In genomic region chr15:22839046-22839705, GRCh38 we compare ENCODE assay signal across 8 cellular contexts. TPM values are rescaled to one million over a fixed set of nuclear protein-coding genes. Genes with fewer than 3 reads are reported as not detected.
DNase-seq lines count a peak whose midpoint lies in the region; ATAC-seq, FAIRE-seq and TF ChIP-seq lines count a peak whose summit lies in the region.

No MANE protein-coding gene starts in this region.

- no peaks in the 10 kb centered on the region for H4K20me1 ChIP-seq in keratinocyte (ENCODE audit: control insufficient read depth, extremely low read depth, insufficient read depth, low read length)

- no peak for ATAC-seq in HG03442 (IDR thresholded peaks at IDR 0.05; ENCODE audit: unreplicated experiment)

- H3K4me3 Mint-ChIP-seq in IgD-negative memory B cell: peak overlapping the region; percentile 94 to 98 (median 96)

- H3K9me3 ChIP-seq in ascending aorta (no peaks in the 10 kb centered on the region), keratinocyte (ENCODE audit: control insufficient read depth, low read depth, low read length) (no peaks in the 10 kb centered on the region), stomach (no peaks in the 10 kb centered on the region)

- H3K4me3 ChIP-seq in GM12864 (ENCODE audit: low read depth, low read length) (peak overlapping the region; percentile 98), ascending aorta (peak overlapping the region; percentile 78 to 79), keratinocyte (ENCODE audit: control insufficient read depth in 2 of 3, extremely low read depth in 1 of 3, insufficient read depth in 2 of 3, low read depth in 1 of 3, low read length in 3 of 3) (peak overlapping the region; percentile 69 to 73 (median 70)), stomach (peak overlapping the region; percentile 67 to 85 (median 77))

- H3K4me2 ChIP-seq in keratinocyte (ENCODE audit: control insufficient read depth, extremely low read depth, insufficient read depth, low read depth, low read length): peak overlapping the region; percentile 94

- H3K36me3 Mint-ChIP-seq in IgD-negative memory B cell: no peaks in the 10 kb centered on the region

- no peak for DNase-seq in GM12864 (ENCODE audit: low read depth)
- DNase-seq in ascending aorta (ENCODE audit: low spot score in 2 of 2): no peak
- DNase-seq in keratinocyte (ENCODE audit: low read depth, low spot score): no peak
- DNase-seq in stomach: no peak
- no peak for DNase-seq in amniotic stem cell (lab: John Stamatoyannopoulos, UW)
- DNase-seq in RPMI8226: no peak

- no peaks in the 10 kb centered on the region for H3K36me3 ChIP-seq in ascending aorta
- H3K36me3 ChIP-seq in keratinocyte (ENCODE audit: control insufficient read depth in 2 of 2, extremely low read depth in 1 of 2, insufficient read depth in 2 of 2, low read length in 2 of 2): peaks cover 3 to 6% of the 10 kb centered on the region in 2 experiments
- peaks cover 0 to 23% (median 16%) of the 10 kb centered on the region in 4 donors for H3K36me3 ChIP-seq in stomach

- H3K4me1 ChIP-seq in ascending aorta (peaks cover 8 to 10% of the 10 kb centered on the region in 2 donors), keratinocyte (ENCODE audit: control insufficient read depth, extremely low read depth, insufficient read depth, low read length) (peaks cover 7% of the 10 kb centered on the region), stomach (peaks cover 13 to 36% (median 27%) of the 10 kb centered on the region in 4 donors)

- dilution Hi-C loops in keratinocyte (cut with MboI; ENCODE audit: extremely low pct_ligation_motif_present, low sequenced_read_pairs): no loop called here

- H3K9me1 ChIP-seq in keratinocyte (ENCODE audit: control insufficient read depth, extremely low read depth, insufficient read depth, low read length): no peaks in the 10 kb centered on the region

- WGBS in stomach, 5 donors: 0 to 1% (median 0%) methylated on average over 16 of the region's 16 CpGs

- H3K27ac ChIP-seq in ascending aorta (peak overlapping the region; percentile 92 to 93), keratinocyte (ENCODE audit: control insufficient read depth, insufficient read depth, low read length) (peak overlapping the region; percentile 81), stomach (peak overlapping the region; percentile 90 to 99 (median 98))

- TF ChIP-seq POLR2A in stomach (IDR thresholded peaks at IDR 0.05): no peak

- TF ChIP-seq CTCF in GM12864 (IDR thresholded peaks at IDR 0.05; ENCODE audit: low read depth, low read length, missing control alignments) (no peak), ascending aorta (IDR thresholded peaks at IDR 0.05) (no peak), keratinocyte (optimal IDR thresholded peaks at IDR 0.05 in 1 of 3, IDR thresholded peaks at IDR 0.05 in 1 of 3, conservative IDR thresholded peaks at IDR 0.05 in 1 of 3; ENCODE audit: extremely low read depth in 1 of 3, insufficient read depth in 2 of 3, low read length in 3 of 3) (no peak), stomach (IDR thresholded peaks at IDR 0.05) (no peak)

- FAIRE-seq in keratinocyte (lab: Jason Lieb, UNC): no peak

- H3K27me3 ChIP-seq in ascending aorta (no peaks in the 10 kb centered on the region), keratinocyte (ENCODE audit: control insufficient read depth, extremely low read depth, insufficient read depth, low read length) (no peaks in the 10 kb centered on the region), stomach (no peaks in the 10 kb centered on the region)

- peak overlapping the region; percentile 79 for H3K9ac ChIP-seq in keratinocyte (ENCODE audit: control insufficient read depth, extremely low read depth, insufficient read depth, low read length)

- TF ChIP-seq EP300 in stomach (IDR thresholded peaks at IDR 0.05): no peak

- H2AFZ ChIP-seq in keratinocyte (ENCODE audit: control insufficient read depth, low read length): peak overlapping the region; percentile 82

- H3K79me2 ChIP-seq in keratinocyte (ENCODE audit: control insufficient read depth, insufficient read depth, low read length): peaks cover 49% of the 10 kb centered on the region

- H3K9me3 Mint-ChIP-seq in IgD-negative memory B cell: no peaks in the 10 kb centered on the region

- intact Hi-C loops in ascending aorta (cut with DNase I): loop anchor here (2.0 to 10.0 kb wide), 2 partner anchors 126 to 200 kb away; partner anchors contain the start of gene TUBGCP5
- intact Hi-C loops in stomach (cut with DNase I; ENCODE audit: low total_unique reads): no loop called here

- no peaks in the 10 kb centered on the region for H3K27me3 Mint-ChIP-seq in IgD-negative memory B cell

- peak overlapping the region; percentile 70 to 98 (median 97) for H3K27ac Mint-ChIP-seq in IgD-negative memory B cell

- H3K4me1 Mint-ChIP-seq in IgD-negative memory B cell: peaks cover 20 to 25% (median 23%) of the 10 kb centered on the region in 3 donors

RNA-seq across cellular contexts. Expression of gene NIPA2, which starts 0.7 kb away (rescaled TPM):
- polyA plus RNA-seq in IgD-negative memory B cell (103 TPM), keratinocyte (52.7 to 81.2 TPM (median 64.6 TPM) in 3 replicates), stomach (10 to 100 TPM in 2 of 3 donors, 1 to 10 TPM in 1; 9.7 to 13.0 (median 12.5) TPM)
- total RNA-seq in ascending aorta (13.5 TPM), stomach (100 to 1,000 TPM in 1 of 5 donors, 10 to 100 TPM in 3, 1 to 10 TPM in 1; 1.2 to 280 (median 62.7) TPM)
- polyA plus RNA-seq in keratinocyte (2011; ENCODE audit: low read depth): 7.3 TPM
- polyA plus RNA-seq in keratinocyte (2011; cell fraction: cytosol; rRNA removed): 49.8 and 74.6 TPM in 2 replicates
- 35.0 and 45.9 TPM in 2 replicates for polyA plus RNA-seq in keratinocyte (2011; cell fraction: nucleus; rRNA removed)
- polyA plus RNA-seq in keratinocyte (2012; ENCODE audit: low replicate concordance): 31.1 and 65.8 TPM in 2 replicates
- polyA minus RNA-seq in keratinocyte: 20.3 to 54.8 TPM (median 39.8 TPM) in 3 replicates
- 90.2 TPM for polyA minus RNA-seq in keratinocyte (2011; cell fraction: cytosol; rRNA and poly(A)+ RNA removed)
- polyA minus RNA-seq in keratinocyte (2011; cell fraction: nucleus; rRNA and poly(A)+ RNA removed): 22.8 and 38.9 TPM in 2 replicates

RNA-seq across cellular contexts. Expression of gene NIPA1, which starts 52.7 kb away (rescaled TPM):
- polyA plus RNA-seq in IgD-negative memory B cell (6.0 TPM), keratinocyte (9.6 to 12.0 TPM (median 11.7 TPM) in 3 replicates), stomach (1 to 10 TPM; 2.9 to 4.6 (median 3.5) TPM)
- total RNA-seq in ascending aorta (6.3 TPM), stomach (10 to 100 TPM in 4 of 5 donors, 1 to 10 TPM in 1; 1.7 to 19.1 (median 12.9) TPM)
- 7.2 TPM for polyA plus RNA-seq in keratinocyte (2011; ENCODE audit: low read depth)
- 7.7 and 10.5 TPM in 2 replicates for polyA plus RNA-seq in keratinocyte (2011; cell fraction: cytosol; rRNA removed)
- polyA plus RNA-seq in keratinocyte (2011; cell fraction: nucleus; rRNA removed): 16.7 and 21.5 TPM in 2 replicates
- 8.6 and 11.7 TPM in 2 replicates for polyA plus RNA-seq in keratinocyte (2012; ENCODE audit: low replicate concordance)
- polyA minus RNA-seq in keratinocyte: 25.4 to 42.6 TPM (median 33.8 TPM) in 3 replicates
- 15.0 TPM for polyA minus RNA-seq in keratinocyte (2011; cell fraction: cytosol; rRNA and poly(A)+ RNA removed)
- 19.6 and 30.1 TPM in 2 replicates for polyA minus RNA-seq in keratinocyte (2011; cell fraction: nucleus; rRNA and poly(A)+ RNA removed)
